Comparison of ENCODE assay signal across 25 cellular contexts in the genomic region with DNA sequence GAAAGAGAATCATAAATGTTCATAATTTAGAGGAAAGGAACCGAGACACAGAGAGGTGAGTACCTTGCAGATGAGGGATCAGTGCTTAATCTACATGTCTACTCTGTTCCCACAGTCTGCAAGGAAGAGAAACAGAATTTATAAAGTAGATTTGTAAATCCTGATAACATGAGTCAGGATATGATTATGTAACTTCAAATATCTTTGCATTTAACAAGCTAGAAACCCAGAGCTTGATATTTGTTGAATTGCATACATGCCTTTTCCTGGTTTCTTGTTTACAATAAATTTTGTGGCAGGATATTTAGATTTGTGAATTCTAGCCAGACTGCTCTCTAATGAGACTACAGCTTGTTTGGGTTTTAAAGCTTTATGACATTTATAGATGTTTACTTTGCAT.
DNase-seq lines count a peak whose midpoint lies in the region; ATAC-seq and TF ChIP-seq lines count a peak whose summit lies in the region.
"Had no signal": no experiment of that assay in that cellular context is flagged by ENCODE, and none has a peak within 500 bp of the region (broad histone marks: within the 10 kb centered on the region; RNA-seq: fewer than 3 reads in every experiment).

No MANE protein-coding gene starts in this region.

- POLR2A ChIA-PET in AG04449 (lab: Yijun Ruan, JAX): no interaction called here

- ATAC-seq in foreskin keratinocyte (no peak), GM18909 (IDR thresholded peaks at IDR 0.05; ENCODE audit: poor library complexity, unreplicated experiment) (no peak)
- ATAC-seq: sciatic nerve; stimulated activated naive CD8-positive, alpha-beta T cell treated with anti-CD3 and anti-CD28 coated beads, Interleukin-15, amount 100 ng/mL, for 72 hours; T-helper 17 cell had no signal

- H3K9me3 Mint-ChIP-seq in HFFc6: no peaks in the 10 kb centered on the region
- H3K9me3 Mint-ChIP-seq: CD4-positive, alpha-beta T cell; central memory CD8-positive, alpha-beta T cell; naive B cell; stimulated activated naive CD8-positive, alpha-beta T cell treated with anti-CD3 and anti-CD28 coated beads, Interleukin-15, amount 100 ng/mL, for 72 hours had no signal

- H3K27me3 ChIP-seq in adipocyte (replicated peaks; ENCODE audit: control insufficient read depth, insufficient read depth, low read length): no peaks in the 10 kb centered on the region
- H3K27me3 ChIP-seq in foreskin keratinocyte: no peaks in the 10 kb centered on the region

- CTCF ChIA-PET in AG04449 (lab: Yijun Ruan, JAX): no interaction called here

- H3K27ac ChIP-seq in foreskin keratinocyte: no peak overlapping the region

- H3K4me1 ChIP-seq in adipocyte (ENCODE audit: control insufficient read depth, insufficient read depth, low read length): peaks cover 11% of the 10 kb centered on the region
- no peaks in the 10 kb centered on the region for H3K4me1 ChIP-seq in foreskin keratinocyte

- TF ChIP-seq CTCF in AG04449 (IDR thresholded peaks at IDR 0.05; ENCODE audit: insufficient read depth, low read length, missing control alignments) (no peak), HFFc6 (IDR thresholded peaks at IDR 0.05) (no peak), foreskin keratinocyte (conservative IDR thresholded peaks at IDR 0.05) (no peak)

- DNase-seq in AG04449 (ENCODE audit: low read depth, low spot score) (peak; percentile 41), HFFc6 (peak; percentile 62), adipocyte (ENCODE audit: low read depth) (peak; percentile 65), foreskin keratinocyte (peak; percentile 25 to 52), NCI-H2196 (lab: John Stamatoyannopoulos, UW; ENCODE audit: unreplicated experiment) (no peak), AG20443 (ENCODE audit: low spot score) (no peak)
- DNase-seq in stimulated activated naive CD4-positive, alpha-beta T cell treated with Interleukin-2 at 50 U/mL for 16 hours (lab: John Stamatoyannopoulos, UW): no peak
- DNase-seq: activated gamma-delta T cell treated with Interleukin-2 at 50 U/mL for 16 hours; anterior cingulate cortex; CD4-positive, alpha-beta T cell; DMS53; effector CD4-positive, alpha-beta T cell; hypothalamus; KG1; naive B cell; NCI-H1048; NCI-H2029; NCI-H510A; SHP77 treated with DMSO at 0.1 percent for 48 hours; stimulated activated CD4-positive, alpha-beta T cell treated with anti-CD3 and anti-CD28 coated beads, Interleukin-1b, Interleukin-23, amount 100 ng/mL, for 48 hours; stimulated activated naive CD8-positive, alpha-beta T cell treated with anti-CD3 and anti-CD28 coated beads, Interleukin-15, amount 100 ng/mL, for 72 hours; T-helper 17 cell had no signal

- H3K4me1 Mint-ChIP-seq in HFFc6 (ENCODE audit: low read depth): peaks cover 14% of the 10 kb centered on the region
- H3K4me1 Mint-ChIP-seq: central memory CD8-positive, alpha-beta T cell; naive B cell; stimulated activated naive CD8-positive, alpha-beta T cell treated with anti-CD3 and anti-CD28 coated beads, Interleukin-15, amount 100 ng/mL, for 72 hours; T-helper 17 cell had no signal

- H3K27ac Mint-ChIP-seq in HFFc6: peak overlapping the region; percentile 20; the same call in 1 of the 2 replicates
- H3K27ac Mint-ChIP-seq: CD4-positive, alpha-beta T cell; naive B cell; stimulated activated naive CD8-positive, alpha-beta T cell treated with anti-CD3 and anti-CD28 coated beads, Interleukin-15, amount 100 ng/mL, for 72 hours; T-helper 17 cell had no signal

- H3K9me3 ChIP-seq in adipocyte (ENCODE audit: control insufficient read depth, low read length): no peaks in the 10 kb centered on the region

- no peak overlapping the region for H3K4me3 Mint-ChIP-seq in HFFc6
- H3K4me3 Mint-ChIP-seq: CD4-positive, alpha-beta T cell; central memory CD8-positive, alpha-beta T cell; naive B cell; stimulated activated naive CD8-positive, alpha-beta T cell treated with anti-CD3 and anti-CD28 coated beads, Interleukin-15, amount 100 ng/mL, for 72 hours; T-helper 17 cell had no signal

- H3K36me3 Mint-ChIP-seq in HFFc6 (ENCODE audit: low read depth): no peaks in the 10 kb centered on the region
- H3K36me3 Mint-ChIP-seq: naive B cell had no signal

- no peaks in the 10 kb centered on the region for H3K36me3 ChIP-seq in adipocyte (ENCODE audit: control insufficient read depth, insufficient read depth, low read length, severe bottlenecking)

- H3K4me3 ChIP-seq in AG04449 (ENCODE audit: low read depth, low read length): no peak overlapping the region
- H3K4me3 ChIP-seq in adipocyte (ENCODE audit: low read length): no peak overlapping the region

- H3K27me3 Mint-ChIP-seq in HFFc6 (ENCODE audit: insufficient read depth): no peaks in the 10 kb centered on the region; the same call in none of the 2 replicates
- H3K27me3 Mint-ChIP-seq: central memory CD8-positive, alpha-beta T cell; naive B cell had no signal

- H3K9ac ChIP-seq in adipocyte (ENCODE audit: low read length): no peak overlapping the region

Comparison
In these comparisons a context has a peak if more than half of its experiments do, and no peak if none do; other contexts are left out.
1. DNase-seq: peak in AG04449 (single experiment), HFFc6 (single experiment), adipocyte (single experiment) and foreskin keratinocyte (2 of 2); none in NCI-H2196 (single experiment), stimulated activated naive CD4-positive, alpha-beta T cell treated with Interleukin-2 at 50 U/mL for 16 hours (single experiment) and AG20443 (single experiment).